In genomic region chr3:186929676-186930075, GRCh38 we compare ENCODE assay signal across 8 cellular contexts. TPM values are rescaled to one million over a fixed set of nuclear protein-coding genes. Genes with fewer than 3 reads are reported as not detected.
DNase-seq lines count a peak whose midpoint lies in the region; ATAC-seq and TF ChIP-seq lines count a peak whose summit lies in the region.

No MANE protein-coding gene starts in this region.

- H3K4me1 Mint-ChIP-seq in T-helper 1 cell treated with Interleukin-12 subunit alpha and Interleukin-12 subunit beta and Interleukin-4 antibody, amounts not matched to agents 30 μg/mL and 1 μg/mL, for 36 hours (ENCODE audit: low read depth), result peaks cover 35% of the 10 kb centered on the region
- H3K4me1 Mint-ChIP-seq in activated T-helper 2 cell treated with anti-CD3 and anti-CD28 coated beads, Interferon-gamma antibody, Interleukin-2, Interleukin-4, amounts not matched to agents 10 μg/mL and 5 μg/mL and 100 μg/mL, durations not matched to agents 14 hours and 24 hours and 36 hours (ENCODE audit: low read depth), result peaks cover 37% of the 10 kb centered on the region
- peaks cover 39% of the 10 kb centered on the region for H3K4me1 Mint-ChIP-seq in stimulated activated memory B cell treated with anti-CD40 and anti-IgM and Interleukin-4, amounts not matched to agents 10 μg/mL and 1 μg/mL and 100 μg/mL, for 72 hours

- H3K27ac ChIP-seq in iPS-18a (ENCODE audit: low read length), result no peak overlapping the region

- CTCF ChIA-PET in GM10248 (lab: Yijun Ruan, JAX), result interaction anchor here (0.9 to 1.4 kb wide), 5 partner anchors 9 to 210 kb away, joined by 3 to 4 read pairs (median 3); partner anchors contain the start of gene RPL39L

- H3K9ac ChIP-seq in iPS-18a (ENCODE audit: low read length), result no peak overlapping the region

- H3K27me3 ChIP-seq in iPS-18a (ENCODE audit: control insufficient read depth, insufficient read depth, low read length), result peaks cover 4% of the 10 kb centered on the region

- H3K9me3 Mint-ChIP-seq in T-helper 1 cell treated with Interleukin-12 subunit alpha and Interleukin-12 subunit beta and Interleukin-4 antibody, amounts not matched to agents 30 μg/mL and 1 μg/mL, for 36 hours, result no peaks in the 10 kb centered on the region
- H3K9me3 Mint-ChIP-seq in activated T-helper 2 cell treated with anti-CD3 and anti-CD28 coated beads, Interferon-gamma antibody, Interleukin-2, Interleukin-4, amounts not matched to agents 10 μg/mL and 5 μg/mL and 100 μg/mL, durations not matched to agents 14 hours and 24 hours and 36 hours, result no peaks in the 10 kb centered on the region
- H3K9me3 Mint-ChIP-seq in stimulated activated memory B cell treated with anti-CD40 and anti-IgM and Interleukin-4, amounts not matched to agents 10 μg/mL and 1 μg/mL and 100 μg/mL, for 72 hours, result no peaks in the 10 kb centered on the region

- H3K27ac Mint-ChIP-seq in T-helper 1 cell treated with Interleukin-12 subunit alpha and Interleukin-12 subunit beta and Interleukin-4 antibody, amounts not matched to agents 30 μg/mL and 1 μg/mL, for 36 hours, result peak overlapping the region; percentile 95
- H3K27ac Mint-ChIP-seq in activated T-helper 2 cell treated with anti-CD3 and anti-CD28 coated beads, Interferon-gamma antibody, Interleukin-2, Interleukin-4, amounts not matched to agents 10 μg/mL and 5 μg/mL and 100 μg/mL, durations not matched to agents 14 hours and 24 hours and 36 hours, result peak overlapping the region; percentile 80
- H3K27ac Mint-ChIP-seq in stimulated activated memory B cell treated with anti-CD40 and anti-IgM and Interleukin-4, amounts not matched to agents 10 μg/mL and 1 μg/mL and 100 μg/mL, for 72 hours, result peak overlapping the region; percentile 71

- no peak for ATAC-seq in stimulated activated memory B cell treated with anti-CD40 and anti-IgM and Interleukin-4, amounts not matched to agents 10 μg/mL and 1 μg/mL and 100 μg/mL, for 72 hours
- no peak for ATAC-seq in HG03442 (IDR thresholded peaks at IDR 0.05; ENCODE audit: unreplicated experiment)

- H3K9me3 ChIP-seq in iPS-18a (ENCODE audit: control insufficient read depth, low read depth, low read length), result no peaks in the 10 kb centered on the region

- peak overlapping the region; percentile 90 for H3K4me3 ChIP-seq in iPS-18a (ENCODE audit: low read length)

- peak overlapping the region; percentile 92 for H3K4me3 Mint-ChIP-seq in T-helper 1 cell treated with Interleukin-12 subunit alpha and Interleukin-12 subunit beta and Interleukin-4 antibody, amounts not matched to agents 30 μg/mL and 1 μg/mL, for 36 hours
- H3K4me3 Mint-ChIP-seq in activated T-helper 2 cell treated with anti-CD3 and anti-CD28 coated beads, Interferon-gamma antibody, Interleukin-2, Interleukin-4, amounts not matched to agents 10 μg/mL and 5 μg/mL and 100 μg/mL, durations not matched to agents 14 hours and 24 hours and 36 hours (ENCODE audit: low read depth), result peak overlapping the region; percentile 92
- H3K4me3 Mint-ChIP-seq in stimulated activated memory B cell treated with anti-CD40 and anti-IgM and Interleukin-4, amounts not matched to agents 10 μg/mL and 1 μg/mL and 100 μg/mL, for 72 hours, result peak overlapping the region; percentile 98

- H3K27me3 Mint-ChIP-seq in T-helper 1 cell treated with Interleukin-12 subunit alpha and Interleukin-12 subunit beta and Interleukin-4 antibody, amounts not matched to agents 30 μg/mL and 1 μg/mL, for 36 hours (ENCODE audit: low read depth), result no peaks in the 10 kb centered on the region
- no peaks in the 10 kb centered on the region for H3K27me3 Mint-ChIP-seq in activated T-helper 2 cell treated with anti-CD3 and anti-CD28 coated beads, Interferon-gamma antibody, Interleukin-2, Interleukin-4, amounts not matched to agents 10 μg/mL and 5 μg/mL and 100 μg/mL, durations not matched to agents 14 hours and 24 hours and 36 hours (ENCODE audit: low read depth)
- H3K27me3 Mint-ChIP-seq in stimulated activated memory B cell treated with anti-CD40 and anti-IgM and Interleukin-4, amounts not matched to agents 10 μg/mL and 1 μg/mL and 100 μg/mL, for 72 hours, result no peaks in the 10 kb centered on the region

- TF ChIP-seq CTCF in GM10248 (IDR thresholded peaks at IDR 0.05; ENCODE audit: control extremely low read depth, extremely low read depth, low read depth, missing control alignments), result no peak

- H3K36me3 Mint-ChIP-seq in T-helper 1 cell treated with Interleukin-12 subunit alpha and Interleukin-12 subunit beta and Interleukin-4 antibody, amounts not matched to agents 30 μg/mL and 1 μg/mL, for 36 hours (ENCODE audit: low read depth), result peaks cover 24% of the 10 kb centered on the region
- peaks cover 23% of the 10 kb centered on the region for H3K36me3 Mint-ChIP-seq in activated T-helper 2 cell treated with anti-CD3 and anti-CD28 coated beads, Interferon-gamma antibody, Interleukin-2, Interleukin-4, amounts not matched to agents 10 μg/mL and 5 μg/mL and 100 μg/mL, durations not matched to agents 14 hours and 24 hours and 36 hours (ENCODE audit: low read depth)
- peaks cover 14% of the 10 kb centered on the region for H3K36me3 Mint-ChIP-seq in stimulated activated memory B cell treated with anti-CD40 and anti-IgM and Interleukin-4, amounts not matched to agents 10 μg/mL and 1 μg/mL and 100 μg/mL, for 72 hours

- DNase-seq in T-helper 1 cell (no peak), GM10248 (ENCODE audit: extremely low spot score) (no peak), hypothalamus (lab: John Stamatoyannopoulos, UW) (no peak)
- no peak for DNase-seq in activated T-helper 2 cell treated with anti-CD3 and anti-CD28 coated beads, Interferon-gamma antibody, Interleukin-2, Interleukin-4, amounts not matched to agents 10 μg/mL and 5 μg/mL and 100 μg/mL, durations not matched to agents 14 hours and 24 hours and 36 hours (ENCODE audit: low spot score)

- peaks cover 13% of the 10 kb centered on the region for H3K36me3 ChIP-seq in iPS-18a (ENCODE audit: control insufficient read depth, low read depth, low read length)

- POLR2A ChIA-PET in GM10248 (lab: Yijun Ruan, JAX), result no interaction called here

- H3K4me1 ChIP-seq in iPS-18a (ENCODE audit: control insufficient read depth, low read depth, low read length), result peaks cover 20% of the 10 kb centered on the region

- intact Hi-C loops in activated T-helper 2 cell treated with anti-CD3 and anti-CD28 coated beads, Interferon-gamma antibody, Interleukin-2, Interleukin-4, amounts not matched to agents 10 μg/mL and 5 μg/mL and 100 μg/mL, durations not matched to agents 14 hours and 24 hours and 36 hours (cut with micrococcal nuclease), result loop anchor here (2.0 to 5.0 kb wide), 5 partner anchors 81 to 992 kb away; partner anchors contain the start of genes RPL39L and TRA2B

RNA-seq across cellular contexts. Expression of gene ST6GAL1, which starts 0.7 kb away (rescaled TPM):
- total RNA-seq in activated T-helper 2 cell treated with anti-CD3 and anti-CD28 coated beads, Interferon-gamma antibody, Interleukin-2, Interleukin-4, amounts not matched to agents 10 μg/mL and 5 μg/mL and 100 μg/mL, durations not matched to agents 14 hours and 24 hours and 36 hours, result 78.1 and 85.9 TPM in 2 replicates
